ENCODE assay signal across 16 cellular contexts in the genomic region with DNA sequence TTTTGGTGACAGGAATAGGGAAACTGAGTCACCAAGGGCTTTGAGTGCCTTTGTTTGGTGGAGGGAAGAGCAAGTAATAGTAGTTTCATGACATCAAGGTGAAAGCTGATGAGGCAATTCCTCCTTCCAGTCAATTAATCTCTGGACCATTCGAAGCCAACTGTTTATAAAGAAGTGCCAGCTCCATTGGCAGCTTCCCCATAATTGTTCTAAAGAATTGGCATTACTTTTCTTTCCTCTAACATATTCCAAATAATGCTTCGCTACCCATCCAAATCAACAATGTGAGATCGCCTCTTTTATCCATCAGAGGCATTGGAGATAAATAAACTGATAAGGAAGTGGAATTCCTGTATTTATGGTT.
DNase-seq lines count a peak whose midpoint lies in the region; ATAC-seq and TF ChIP-seq lines count a peak whose summit lies in the region.
"Had no signal": no experiment of that assay in that cellular context is flagged by ENCODE, and none has a peak within 500 bp of the region (broad histone marks: within the 10 kb centered on the region; RNA-seq: fewer than 3 reads in every experiment).

No MANE protein-coding gene starts in this region.

- DNase-seq in Caki2 (ENCODE audit: low read depth) (peak; percentile 32), MG63 (peak; percentile 43), prostate gland (ENCODE audit: low spot score) (peak; percentile 51), KG1 (lab: John Stamatoyannopoulos, UW) (no peak), aorta (no peak)
- no peak for DNase-seq in stimulated activated naive CD8-positive, alpha-beta T cell treated with anti-CD3 and anti-CD28 coated beads, Interleukin-15, Interleukin-2, amounts not matched to agents 100 U/mL and 50 U/mL, for 24 hours
- DNase-seq: EL, GF-D8, NCI-H1105, NCI-H2081, NCI-H2171, NCI-H526 treated with DMSO at 0.1 percent for 48 hours, OCI-M1, Right ventricle myocardium superior had no signal

- 34 to 43% methylated on average over 3 of the region's 3 CpGs for WGBS in esophagus, 2 donors
- 26% methylated on average over 3 of the region's 3 CpGs for WGBS in prostate gland
- WGBS in aorta, 2 donors = 43 to 52% methylated on average over 3 of the region's 3 CpGs

- intact Hi-C loops in prostate gland (cut with DNase I) = no loop called here
- intact Hi-C loops in aorta (cut with DNase I) = no loop called here

- TF ChIP-seq POLR2A in prostate gland (IDR thresholded peaks at IDR 0.05) = no peak

- in situ Hi-C loops in Caki2 (cut with HindIII; ENCODE audit: low pct_unique_long_range_greater_than_20kb, low sequenced_read_pairs) = no loop called here

- peak overlapping the region; percentile 82 to 89 for H3K27ac ChIP-seq in esophagus (ENCODE audit: low read depth in 2 of 2, low read length in 1 of 2)
- peak overlapping the region; percentile 72 for H3K27ac ChIP-seq in prostate gland
- H3K27ac ChIP-seq in aorta (ENCODE audit: low read depth in 1 of 2, low read length in 2 of 2) = no peak overlapping the region

- H3K4me3 ChIP-seq in MG63 = no peak overlapping the region
- H3K4me3 ChIP-seq in esophagus (ENCODE audit: low read depth in 1 of 2, low read length in 2 of 2) = no peak overlapping the region
- no peak overlapping the region for H3K4me3 ChIP-seq in prostate gland
- no peak overlapping the region for H3K4me3 ChIP-seq in aorta (ENCODE audit: low read length in 2 of 2)

- H3K36me3 ChIP-seq in MG63 (no peaks in the 10 kb centered on the region), esophagus (ENCODE audit: control insufficient read depth in 2 of 2, insufficient read depth in 2 of 2, low read length in 1 of 2) (no peaks in the 10 kb centered on the region), prostate gland (no peaks in the 10 kb centered on the region), aorta (ENCODE audit: control insufficient read depth in 1 of 2, insufficient read depth in 2 of 2, low read length in 1 of 2) (no peaks in the 10 kb centered on the region)

- TF ChIP-seq CTCF in prostate gland (IDR thresholded peaks at IDR 0.05) = no peak

- H3K9me3 ChIP-seq in MG63 (no peaks in the 10 kb centered on the region), esophagus (ENCODE audit: control insufficient read depth in 2 of 2, insufficient read depth in 1 of 2, low read depth in 1 of 2, low read length in 1 of 2) (no peaks in the 10 kb centered on the region), prostate gland (no peaks in the 10 kb centered on the region), aorta (ENCODE audit: control insufficient read depth, low read length) (no peaks in the 10 kb centered on the region)

- H3K27me3 ChIP-seq in MG63 (no peaks in the 10 kb centered on the region), esophagus (ENCODE audit: control insufficient read depth in 1 of 2, insufficient read depth in 2 of 2, low read length in 2 of 2) (no peaks in the 10 kb centered on the region), prostate gland (replicated peaks; ENCODE audit: insufficient read depth) (peaks cover 2% of the 10 kb centered on the region), aorta (ENCODE audit: control insufficient read depth in 1 of 2, insufficient read depth in 2 of 2, low read length in 1 of 2) (no peaks in the 10 kb centered on the region)

- H3K4me1 ChIP-seq in esophagus (ENCODE audit: control insufficient read depth in 2 of 2, insufficient read depth in 2 of 2, low read length in 1 of 2) (peaks cover 2 to 8% of the 10 kb centered on the region in 2 donors), prostate gland (replicated peaks) (peaks cover 5% of the 10 kb centered on the region), aorta (ENCODE audit: control insufficient read depth in 1 of 2, insufficient read depth in 2 of 2, low read length in 2 of 2) (peaks cover 2 to 6% of the 10 kb centered on the region in 2 donors)

- no peak for ATAC-seq in HG02588 (IDR thresholded peaks at IDR 0.05; ENCODE audit: unreplicated experiment)
- no peak for ATAC-seq in aorta (ENCODE audit: low FRiP score)
- ATAC-seq in stimulated activated naive CD8-positive, alpha-beta T cell treated with anti-CD3 and anti-CD28 coated beads, Interleukin-15, Interleukin-2, amounts not matched to agents 100 U/mL and 50 U/mL, for 24 hours = no peak

Comparison
In these comparisons a context has a peak if more than half of its experiments do, and no peak if none do; other contexts are left out.
1. DNase-seq: peak in Caki2 (single experiment), MG63 (single experiment) and prostate gland (single experiment); none in KG1 (single experiment), aorta (0 of 2) and stimulated activated naive CD8-positive, alpha-beta T cell treated with anti-CD3 and anti-CD28 coated beads, Interleukin-15, Interleukin-2, amounts not matched to agents 100 U/mL and 50 U/mL, for 24 hours (single experiment).
2. H3K27ac ChIP-seq: peak in esophagus (2 of 2) and prostate gland (2 of 2); none in aorta (0 of 2).